In the genomic region with DNA sequence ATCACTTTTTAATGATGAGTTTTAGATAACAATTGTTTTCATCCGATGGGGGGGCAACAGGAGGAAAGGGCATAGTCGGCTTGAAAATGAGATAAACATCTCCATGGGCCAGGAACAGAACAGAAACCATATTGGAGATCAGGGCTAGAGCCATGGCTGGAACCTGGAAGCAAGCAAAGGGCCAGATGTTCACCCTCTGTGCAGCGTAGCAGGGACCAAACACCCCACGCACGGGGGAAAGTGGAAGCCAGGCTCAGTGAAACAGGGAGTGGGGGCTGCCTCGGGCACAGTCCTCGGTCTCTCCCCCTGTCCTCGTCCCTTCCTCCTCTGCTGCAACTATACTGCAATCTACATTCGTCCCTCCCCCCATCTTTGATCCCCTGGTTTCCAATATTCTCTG, we compare ENCODE assay signal across 1 cellular context.
A peak's percentile ranks its signal among the peaks of the same experiment; 100 is the strongest.
TF ChIP-seq lines count a peak whose summit lies in the region.

No MANE protein-coding gene starts in this region.

TF ChIP-seq in K562, 482 proteins besides CTCF, POLR2A, EP300 and RAD21 (continued from another document and continues in another):
- TF ChIP-seq, protein P1, sequence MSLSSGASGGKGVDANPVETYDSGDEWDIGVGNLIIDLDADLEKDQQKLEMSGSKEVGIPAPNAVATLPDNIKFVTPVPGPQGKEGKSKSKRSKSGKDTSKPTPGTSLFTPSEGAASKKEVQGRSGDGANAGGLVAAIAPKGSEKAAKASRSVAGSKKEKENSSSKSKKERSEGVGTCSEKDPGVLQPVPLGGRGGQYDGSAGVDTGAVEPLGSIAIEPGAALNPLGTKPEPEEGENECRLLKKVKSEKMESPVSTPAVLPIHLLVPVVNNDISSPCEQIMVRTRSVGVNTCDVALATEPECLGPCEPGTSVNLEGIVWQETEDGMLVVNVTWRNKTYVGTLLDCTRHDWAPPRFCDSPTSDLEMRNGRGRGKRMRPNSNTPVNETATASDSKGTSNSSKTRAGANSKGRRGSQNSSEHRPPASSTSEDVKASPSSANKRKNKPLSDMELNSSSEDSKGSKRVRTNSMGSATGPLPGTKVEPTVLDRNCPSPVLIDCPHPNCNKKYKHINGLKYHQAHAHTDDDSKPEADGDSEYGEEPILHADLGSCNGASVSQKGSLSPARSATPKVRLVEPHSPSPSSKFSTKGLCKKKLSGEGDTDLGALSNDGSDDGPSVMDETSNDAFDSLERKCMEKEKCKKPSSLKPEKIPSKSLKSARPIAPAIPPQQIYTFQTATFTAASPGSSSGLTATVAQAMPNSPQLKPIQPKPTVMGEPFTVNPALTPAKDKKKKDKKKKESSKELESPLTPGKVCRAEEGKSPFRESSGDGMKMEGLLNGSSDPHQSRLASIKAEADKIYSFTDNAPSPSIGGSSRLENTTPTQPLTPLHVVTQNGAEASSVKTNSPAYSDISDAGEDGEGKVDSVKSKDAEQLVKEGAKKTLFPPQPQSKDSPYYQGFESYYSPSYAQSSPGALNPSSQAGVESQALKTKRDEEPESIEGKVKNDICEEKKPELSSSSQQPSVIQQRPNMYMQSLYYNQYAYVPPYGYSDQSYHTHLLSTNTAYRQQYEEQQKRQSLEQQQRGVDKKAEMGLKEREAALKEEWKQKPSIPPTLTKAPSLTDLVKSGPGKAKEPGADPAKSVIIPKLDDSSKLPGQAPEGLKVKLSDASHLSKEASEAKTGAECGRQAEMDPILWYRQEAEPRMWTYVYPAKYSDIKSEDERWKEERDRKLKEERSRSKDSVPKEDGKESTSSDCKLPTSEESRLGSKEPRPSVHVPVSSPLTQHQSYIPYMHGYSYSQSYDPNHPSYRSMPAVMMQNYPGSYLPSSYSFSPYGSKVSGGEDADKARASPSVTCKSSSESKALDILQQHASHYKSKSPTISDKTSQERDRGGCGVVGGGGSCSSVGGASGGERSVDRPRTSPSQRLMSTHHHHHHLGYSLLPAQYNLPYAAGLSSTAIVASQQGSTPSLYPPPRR (CRISPR knock-in tag; IDR thresholded peaks at IDR 0.05; ENCODE audit: borderline replicate concordance), result no peak
- TF ChIP-seq, protein P2, sequence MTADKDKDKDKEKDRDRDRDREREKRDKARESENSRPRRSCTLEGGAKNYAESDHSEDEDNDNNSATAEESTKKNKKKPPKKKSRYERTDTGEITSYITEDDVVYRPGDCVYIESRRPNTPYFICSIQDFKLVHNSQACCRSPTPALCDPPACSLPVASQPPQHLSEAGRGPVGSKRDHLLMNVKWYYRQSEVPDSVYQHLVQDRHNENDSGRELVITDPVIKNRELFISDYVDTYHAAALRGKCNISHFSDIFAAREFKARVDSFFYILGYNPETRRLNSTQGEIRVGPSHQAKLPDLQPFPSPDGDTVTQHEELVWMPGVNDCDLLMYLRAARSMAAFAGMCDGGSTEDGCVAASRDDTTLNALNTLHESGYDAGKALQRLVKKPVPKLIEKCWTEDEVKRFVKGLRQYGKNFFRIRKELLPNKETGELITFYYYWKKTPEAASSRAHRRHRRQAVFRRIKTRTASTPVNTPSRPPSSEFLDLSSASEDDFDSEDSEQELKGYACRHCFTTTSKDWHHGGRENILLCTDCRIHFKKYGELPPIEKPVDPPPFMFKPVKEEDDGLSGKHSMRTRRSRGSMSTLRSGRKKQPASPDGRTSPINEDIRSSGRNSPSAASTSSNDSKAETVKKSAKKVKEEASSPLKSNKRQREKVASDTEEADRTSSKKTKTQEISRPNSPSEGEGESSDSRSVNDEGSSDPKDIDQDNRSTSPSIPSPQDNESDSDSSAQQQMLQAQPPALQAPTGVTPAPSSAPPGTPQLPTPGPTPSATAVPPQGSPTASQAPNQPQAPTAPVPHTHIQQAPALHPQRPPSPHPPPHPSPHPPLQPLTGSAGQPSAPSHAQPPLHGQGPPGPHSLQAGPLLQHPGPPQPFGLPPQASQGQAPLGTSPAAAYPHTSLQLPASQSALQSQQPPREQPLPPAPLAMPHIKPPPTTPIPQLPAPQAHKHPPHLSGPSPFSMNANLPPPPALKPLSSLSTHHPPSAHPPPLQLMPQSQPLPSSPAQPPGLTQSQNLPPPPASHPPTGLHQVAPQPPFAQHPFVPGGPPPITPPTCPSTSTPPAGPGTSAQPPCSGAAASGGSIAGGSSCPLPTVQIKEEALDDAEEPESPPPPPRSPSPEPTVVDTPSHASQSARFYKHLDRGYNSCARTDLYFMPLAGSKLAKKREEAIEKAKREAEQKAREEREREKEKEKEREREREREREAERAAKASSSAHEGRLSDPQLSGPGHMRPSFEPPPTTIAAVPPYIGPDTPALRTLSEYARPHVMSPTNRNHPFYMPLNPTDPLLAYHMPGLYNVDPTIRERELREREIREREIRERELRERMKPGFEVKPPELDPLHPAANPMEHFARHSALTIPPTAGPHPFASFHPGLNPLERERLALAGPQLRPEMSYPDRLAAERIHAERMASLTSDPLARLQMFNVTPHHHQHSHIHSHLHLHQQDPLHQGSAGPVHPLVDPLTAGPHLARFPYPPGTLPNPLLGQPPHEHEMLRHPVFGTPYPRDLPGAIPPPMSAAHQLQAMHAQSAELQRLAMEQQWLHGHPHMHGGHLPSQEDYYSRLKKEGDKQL (CRISPR knock-in tag; IDR thresholded peaks at IDR 0.05; ENCODE audit: borderline replicate concordance), result no peak
- TF ChIP-seq FOXK1 (CRISPR knock-in tag; IDR thresholded peaks at IDR 0.05; ENCODE audit: borderline replicate concordance), result no peak
- no peak for TF ChIP-seq TCF7L2 (IDR thresholded peaks at IDR 0.05; ENCODE audit: low read depth, low read length)
- no peak for TF ChIP-seq TBP (optimal IDR thresholded peaks at IDR 0.05; ENCODE audit: low read depth, low read length)
- TF ChIP-seq HOXB6 (CRISPR knock-in tag; IDR thresholded peaks at IDR 0.05; ENCODE audit: borderline replicate concordance), result no peak
- TF ChIP-seq, protein P3, sequence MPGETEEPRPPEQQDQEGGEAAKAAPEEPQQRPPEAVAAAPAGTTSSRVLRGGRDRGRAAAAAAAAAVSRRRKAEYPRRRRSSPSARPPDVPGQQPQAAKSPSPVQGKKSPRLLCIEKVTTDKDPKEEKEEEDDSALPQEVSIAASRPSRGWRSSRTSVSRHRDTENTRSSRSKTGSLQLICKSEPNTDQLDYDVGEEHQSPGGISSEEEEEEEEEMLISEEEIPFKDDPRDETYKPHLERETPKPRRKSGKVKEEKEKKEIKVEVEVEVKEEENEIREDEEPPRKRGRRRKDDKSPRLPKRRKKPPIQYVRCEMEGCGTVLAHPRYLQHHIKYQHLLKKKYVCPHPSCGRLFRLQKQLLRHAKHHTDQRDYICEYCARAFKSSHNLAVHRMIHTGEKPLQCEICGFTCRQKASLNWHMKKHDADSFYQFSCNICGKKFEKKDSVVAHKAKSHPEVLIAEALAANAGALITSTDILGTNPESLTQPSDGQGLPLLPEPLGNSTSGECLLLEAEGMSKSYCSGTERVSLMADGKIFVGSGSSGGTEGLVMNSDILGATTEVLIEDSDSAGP (CRISPR knock-in tag; IDR thresholded peaks at IDR 0.05), result no peak
- no peak for TF ChIP-seq NCOA2 (IDR thresholded peaks at IDR 0.05; ENCODE audit: partially characterized antibody in 2 of 2)
- TF ChIP-seq MEF2D (tag; conservative IDR thresholded peaks at IDR 0.05; ENCODE audit: low read depth), result peak; percentile 91
- TF ChIP-seq KLF13 (tag; IDR thresholded peaks at IDR 0.05; ENCODE audit: borderline replicate concordance, low read depth), result no peak
- TF ChIP-seq NFE2 (IDR thresholded peaks at IDR 0.05; ENCODE audit: low read depth), result no peak
- TF ChIP-seq, protein P4, sequence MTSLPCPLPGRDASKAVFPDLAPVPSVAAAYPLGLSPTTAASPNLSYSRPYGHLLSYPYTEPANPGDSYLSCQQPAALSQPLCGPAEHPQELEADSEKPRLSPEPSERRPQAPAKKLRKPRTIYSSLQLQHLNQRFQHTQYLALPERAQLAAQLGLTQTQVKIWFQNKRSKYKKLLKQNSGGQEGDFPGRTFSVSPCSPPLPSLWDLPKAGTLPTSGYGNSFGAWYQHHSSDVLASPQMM (CRISPR knock-in tag; IDR thresholded peaks at IDR 0.05), result no peak
- TF ChIP-seq, protein P5, sequence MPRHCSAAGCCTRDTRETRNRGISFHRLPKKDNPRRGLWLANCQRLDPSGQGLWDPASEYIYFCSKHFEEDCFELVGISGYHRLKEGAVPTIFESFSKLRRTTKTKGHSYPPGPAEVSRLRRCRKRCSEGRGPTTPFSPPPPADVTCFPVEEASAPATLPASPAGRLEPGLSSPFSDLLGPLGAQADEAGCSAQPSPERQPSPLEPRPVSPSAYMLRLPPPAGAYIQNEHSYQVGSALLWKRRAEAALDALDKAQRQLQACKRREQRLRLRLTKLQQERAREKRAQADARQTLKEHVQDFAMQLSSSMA (CRISPR knock-in tag; IDR thresholded peaks at IDR 0.05), result no peak
- TF ChIP-seq ETS2 (tag; IDR thresholded peaks at IDR 0.05; ENCODE audit: borderline replicate concordance, poor library complexity, severe bottlenecking), result no peak
- no peak for TF ChIP-seq STAT5A (IDR thresholded peaks at IDR 0.05; ENCODE audit: borderline replicate concordance, low read length)
- TF ChIP-seq ZNF3 (CRISPR knock-in tag; IDR thresholded peaks at IDR 0.05), result no peak
- 0 out of 2 replicates have a peak, but pooled peaks have one; percentile 46 for TF ChIP-seq ZKSCAN8 (CRISPR knock-in tag; IDR thresholded peaks at IDR 0.05)
- TF ChIP-seq HMGN3 (IDR thresholded peaks at IDR 0.05; ENCODE audit: borderline replicate concordance, extremely low read depth, insufficient read length, low read depth, low read length), result no peak
- TF ChIP-seq, protein P6, sequence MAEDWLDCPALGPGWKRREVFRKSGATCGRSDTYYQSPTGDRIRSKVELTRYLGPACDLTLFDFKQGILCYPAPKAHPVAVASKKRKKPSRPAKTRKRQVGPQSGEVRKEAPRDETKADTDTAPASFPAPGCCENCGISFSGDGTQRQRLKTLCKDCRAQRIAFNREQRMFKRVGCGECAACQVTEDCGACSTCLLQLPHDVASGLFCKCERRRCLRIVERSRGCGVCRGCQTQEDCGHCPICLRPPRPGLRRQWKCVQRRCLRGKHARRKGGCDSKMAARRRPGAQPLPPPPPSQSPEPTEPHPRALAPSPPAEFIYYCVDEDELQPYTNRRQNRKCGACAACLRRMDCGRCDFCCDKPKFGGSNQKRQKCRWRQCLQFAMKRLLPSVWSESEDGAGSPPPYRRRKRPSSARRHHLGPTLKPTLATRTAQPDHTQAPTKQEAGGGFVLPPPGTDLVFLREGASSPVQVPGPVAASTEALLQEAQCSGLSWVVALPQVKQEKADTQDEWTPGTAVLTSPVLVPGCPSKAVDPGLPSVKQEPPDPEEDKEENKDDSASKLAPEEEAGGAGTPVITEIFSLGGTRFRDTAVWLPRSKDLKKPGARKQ (CRISPR knock-in tag; IDR thresholded peaks at IDR 0.05), result no peak
- no peak for TF ChIP-seq KDM5B (IDR thresholded peaks at IDR 0.05; ENCODE audit: insufficient replicate concordance, low read depth, low read length)
- TF ChIP-seq SMC3 (conservative IDR thresholded peaks at IDR 0.05; ENCODE audit: insufficient read depth, low read depth, low read length), result no peak
- no peak for TF ChIP-seq PHB2 (IDR thresholded peaks at IDR 0.05; ENCODE audit: low read depth)
- TF ChIP-seq, protein P7, sequence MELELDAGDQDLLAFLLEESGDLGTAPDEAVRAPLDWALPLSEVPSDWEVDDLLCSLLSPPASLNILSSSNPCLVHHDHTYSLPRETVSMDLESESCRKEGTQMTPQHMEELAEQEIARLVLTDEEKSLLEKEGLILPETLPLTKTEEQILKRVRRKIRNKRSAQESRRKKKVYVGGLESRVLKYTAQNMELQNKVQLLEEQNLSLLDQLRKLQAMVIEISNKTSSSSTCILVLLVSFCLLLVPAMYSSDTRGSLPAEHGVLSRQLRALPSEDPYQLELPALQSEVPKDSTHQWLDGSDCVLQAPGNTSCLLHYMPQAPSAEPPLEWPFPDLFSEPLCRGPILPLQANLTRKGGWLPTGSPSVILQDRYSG (tag; conservative IDR thresholded peaks at IDR 0.05; ENCODE audit: low read depth), result peak; percentile 95
- TF ChIP-seq, protein P8, sequence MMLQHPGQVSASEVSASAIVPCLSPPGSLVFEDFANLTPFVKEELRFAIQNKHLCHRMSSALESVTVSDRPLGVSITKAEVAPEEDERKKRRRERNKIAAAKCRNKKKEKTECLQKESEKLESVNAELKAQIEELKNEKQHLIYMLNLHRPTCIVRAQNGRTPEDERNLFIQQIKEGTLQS (IDR thresholded peaks at IDR 0.05), result no peak
- TF ChIP-seq, protein P8 (CRISPR knock-in tag; conservative IDR thresholded peaks at IDR 0.05), result no peak
- TF ChIP-seq ZNF143 (CRISPR knock-in tag; IDR thresholded peaks at IDR 0.05), result no peak
- TF ChIP-seq, protein P9, sequence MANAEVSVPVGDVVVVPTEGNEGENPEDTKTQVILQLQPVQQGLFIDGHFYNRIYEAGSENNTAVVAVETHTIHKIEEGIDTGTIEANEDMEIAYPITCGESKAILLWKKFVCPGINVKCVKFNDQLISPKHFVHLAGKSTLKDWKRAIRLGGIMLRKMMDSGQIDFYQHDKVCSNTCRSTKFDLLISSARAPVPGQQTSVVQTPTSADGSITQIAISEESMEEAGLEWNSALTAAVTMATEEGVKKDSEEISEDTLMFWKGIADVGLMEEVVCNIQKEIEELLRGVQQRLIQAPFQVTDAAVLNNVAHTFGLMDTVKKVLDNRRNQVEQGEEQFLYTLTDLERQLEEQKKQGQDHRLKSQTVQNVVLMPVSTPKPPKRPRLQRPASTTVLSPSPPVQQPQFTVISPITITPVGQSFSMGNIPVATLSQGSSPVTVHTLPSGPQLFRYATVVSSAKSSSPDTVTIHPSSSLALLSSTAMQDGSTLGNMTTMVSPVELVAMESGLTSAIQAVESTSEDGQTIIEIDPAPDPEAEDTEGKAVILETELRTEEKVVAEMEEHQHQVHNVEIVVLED (CRISPR knock-in tag; IDR thresholded peaks at IDR 0.05), result no peak
- no peak for TF ChIP-seq RBFOX2 (IDR thresholded peaks at IDR 0.05; ENCODE audit: low read depth, low read length)
- TF ChIP-seq ASH1L (IDR thresholded peaks at IDR 0.05; ENCODE audit: borderline replicate concordance, low read depth, partially characterized antibody), result no peak
- TF ChIP-seq ZNF354B (CRISPR knock-in tag; IDR thresholded peaks at IDR 0.05), result peak; percentile 15; the same call in 1 of the 2 replicates
- TF ChIP-seq ZZZ3 (IDR thresholded peaks at IDR 0.05), result no peak
- TF ChIP-seq JUNB (CRISPR knock-in tag; conservative IDR thresholded peaks at IDR 0.05), result no peak
- TF ChIP-seq ZNF76 (CRISPR knock-in tag; IDR thresholded peaks at IDR 0.05; ENCODE audit: borderline replicate concordance), result peak; percentile 79; the same call in 1 of the 2 replicates
- TF ChIP-seq, protein P10, sequence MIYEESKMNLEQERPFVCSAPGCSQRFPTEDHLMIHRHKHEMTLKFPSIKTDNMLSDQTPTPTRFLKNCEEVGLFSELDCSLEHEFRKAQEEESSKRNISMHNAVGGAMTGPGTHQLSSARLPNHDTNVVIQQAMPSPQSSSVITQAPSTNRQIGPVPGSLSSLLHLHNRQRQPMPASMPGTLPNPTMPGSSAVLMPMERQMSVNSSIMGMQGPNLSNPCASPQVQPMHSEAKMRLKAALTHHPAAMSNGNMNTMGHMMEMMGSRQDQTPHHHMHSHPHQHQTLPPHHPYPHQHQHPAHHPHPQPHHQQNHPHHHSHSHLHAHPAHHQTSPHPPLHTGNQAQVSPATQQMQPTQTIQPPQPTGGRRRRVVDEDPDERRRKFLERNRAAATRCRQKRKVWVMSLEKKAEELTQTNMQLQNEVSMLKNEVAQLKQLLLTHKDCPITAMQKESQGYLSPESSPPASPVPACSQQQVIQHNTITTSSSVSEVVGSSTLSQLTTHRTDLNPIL (CRISPR knock-in tag; IDR thresholded peaks at IDR 0.05), result peak; percentile 77; the same call in 1 of the 2 replicates
- peak; percentile 29; the same call in 1 of the 2 replicates for TF ChIP-seq ZNF324 (CRISPR knock-in tag; IDR thresholded peaks at IDR 0.05)
- no peak for TF ChIP-seq CREM (IDR thresholded peaks at IDR 0.05; ENCODE audit: low read depth)
- TF ChIP-seq KDM1A (IDR thresholded peaks at IDR 0.05), result no peak
- peak; percentile 88 for TF ChIP-seq GTF2A2 (tag; IDR thresholded peaks at IDR 0.05)
- peak; percentile 77 for TF ChIP-seq IFI16 (CRISPR knock-in tag; IDR thresholded peaks at IDR 0.05)
- TF ChIP-seq MECOM (CRISPR knock-in tag; IDR thresholded peaks at IDR 0.05), result peak; percentile 85
